Comparison of ENCODE assay signal across 1 cellular context in the genomic region with DNA sequence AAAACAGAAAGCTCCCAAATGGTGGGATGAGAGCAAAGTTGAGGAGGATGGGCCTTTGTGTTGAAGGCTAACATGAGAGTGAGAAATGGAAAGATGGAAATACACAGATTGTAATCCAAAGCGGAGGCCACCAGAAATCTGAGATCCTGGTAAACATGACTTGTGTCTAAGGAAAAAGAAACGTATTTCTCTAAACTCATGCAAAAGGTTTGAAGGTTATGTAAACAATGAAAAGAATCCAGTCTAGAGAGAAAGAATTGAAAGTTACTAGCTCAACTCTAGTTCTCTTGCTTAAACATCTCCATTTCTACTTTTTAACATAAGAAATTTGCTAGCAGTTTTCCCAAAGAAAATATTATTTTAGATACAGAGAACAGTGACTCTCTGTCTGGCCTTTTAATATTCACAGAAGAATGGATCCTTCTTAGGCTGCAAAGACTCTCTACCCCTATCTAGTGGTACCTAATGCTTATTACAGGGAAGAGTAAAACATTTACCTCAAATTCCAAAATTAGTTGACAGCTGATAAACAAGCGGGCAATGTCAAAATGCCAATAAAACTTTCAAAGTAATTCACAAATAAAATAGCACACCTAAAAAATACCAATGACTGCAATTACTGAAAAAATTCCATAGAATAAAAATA.
TF ChIP-seq lines count a peak whose summit lies in the region.

No MANE protein-coding gene starts in this region.

TF ChIP-seq in HepG2, 621 proteins besides CTCF, POLR2A, EP300 and RAD21 (continued from another document and continues in another):
- TF ChIP-seq NR2C2 (CRISPR knock-in tag; IDR thresholded peaks at IDR 0.05; ENCODE audit: borderline replicate concordance) (no peak), TFE3 (CRISPR knock-in tag; IDR thresholded peaks at IDR 0.05) (0 out of 2 replicates have a peak, but pooled peaks have one; percentile 36), CHCHD3 (CRISPR knock-in tag; IDR thresholded peaks at IDR 0.05) (no peak), SALL1 (CRISPR knock-in tag; IDR thresholded peaks at IDR 0.05) (peak; percentile 37; the same call in 1 of the 2 replicates), ATF7 (IDR thresholded peaks at IDR 0.05) (no peak), ATF7 (CRISPR knock-in tag; IDR thresholded peaks at IDR 0.05) (no peak), SMARCE1 (IDR thresholded peaks at IDR 0.05; ENCODE audit: borderline replicate concordance) (no peak), GTF2F1 (IDR thresholded peaks at IDR 0.05; ENCODE audit: low read length) (no peak), DNMT1 (CRISPR knock-in tag; IDR thresholded peaks at IDR 0.05) (no peak), ATRX (CRISPR knock-in tag; IDR thresholded peaks at IDR 0.05; ENCODE audit: borderline replicate concordance) (no peak), SCMH1 (CRISPR knock-in tag; IDR thresholded peaks at IDR 0.05; ENCODE audit: borderline replicate concordance) (no peak), HMGA1 (CRISPR knock-in tag; conservative IDR thresholded peaks at IDR 0.05) (no peak), NFE2 (CRISPR knock-in tag; IDR thresholded peaks at IDR 0.05) (no peak), PRDM10 (CRISPR knock-in tag; IDR thresholded peaks at IDR 0.05; ENCODE audit: low read depth) (no peak), ZNF292 (CRISPR knock-in tag; IDR thresholded peaks at IDR 0.05; ENCODE audit: borderline replicate concordance, low read depth) (no peak), SRSF1 (optimal IDR thresholded peaks at IDR 0.05; ENCODE audit: low read depth, low read length) (no peak), ZNF317 (CRISPR knock-in tag; IDR thresholded peaks at IDR 0.05) (0 out of 2 replicates have a peak, but pooled peaks have one; percentile 56), KDM3A (CRISPR knock-in tag; IDR thresholded peaks at IDR 0.05; ENCODE audit: low read depth) (no peak; the same call in 1 of the 2 replicates), ZFX (CRISPR knock-in tag; IDR thresholded peaks at IDR 0.05; ENCODE audit: low read depth) (no peak), ZMYM4 (CRISPR knock-in tag; IDR thresholded peaks at IDR 0.05) (peak; percentile 72; the same call in 1 of the 2 replicates), RBFOX2 (IDR thresholded peaks at IDR 0.05; ENCODE audit: low read depth, low read length) (no peak), ZNF567 (CRISPR knock-in tag; IDR thresholded peaks at IDR 0.05; ENCODE audit: borderline replicate concordance) (no peak), KLF6 (CRISPR knock-in tag; IDR thresholded peaks at IDR 0.05) (no peak), RNF2 (conservative IDR thresholded peaks at IDR 0.05; ENCODE audit: low read depth) (no peak), ZNF282 (IDR thresholded peaks at IDR 0.05; ENCODE audit: partially characterized antibody) (no peak), FOXP1 (IDR thresholded peaks at IDR 0.05) (no peak), FOXP1 (CRISPR knock-in tag; IDR thresholded peaks at IDR 0.05) (peak; percentile 83), MAF1 (CRISPR knock-in tag; IDR thresholded peaks at IDR 0.05; ENCODE audit: borderline replicate concordance) (no peak), ZNF607 (CRISPR knock-in tag; IDR thresholded peaks at IDR 0.05; ENCODE audit: borderline replicate concordance) (no peak), ARNT (IDR thresholded peaks at IDR 0.05) (no peak), PHF21A (CRISPR knock-in tag; IDR thresholded peaks at IDR 0.05) (no peak), GATAD2A (CRISPR knock-in tag; IDR thresholded peaks at IDR 0.05) (peak; percentile 90), SRSF4 (IDR thresholded peaks at IDR 0.05; ENCODE audit: low read depth, low read length, poor library complexity, severe bottlenecking) (no peak), ZNF563 (CRISPR knock-in tag; IDR thresholded peaks at IDR 0.05) (no peak), ZMAT5 (CRISPR knock-in tag; IDR thresholded peaks at IDR 0.05; ENCODE audit: borderline replicate concordance, low read depth) (no peak), FOXJ3 (CRISPR knock-in tag; IDR thresholded peaks at IDR 0.05; ENCODE audit: borderline replicate concordance) (peak; percentile 72; the same call in 1 of the 2 replicates), AGO2 (optimal IDR thresholded peaks at IDR 0.05; ENCODE audit: low read depth, low read length) (no peak), JUNB (CRISPR knock-in tag; IDR thresholded peaks at IDR 0.05; ENCODE audit: borderline replicate concordance) (no peak), FOXM1 (CRISPR knock-in tag; IDR thresholded peaks at IDR 0.05) (no peak), ZSCAN21 (CRISPR knock-in tag; IDR thresholded peaks at IDR 0.05; ENCODE audit: borderline replicate concordance) (no peak), HOXD1 (CRISPR knock-in tag; IDR thresholded peaks at IDR 0.05) (no peak), ZNF564 (CRISPR knock-in tag; IDR thresholded peaks at IDR 0.05) (no peak), NCOR1 (IDR thresholded peaks at IDR 0.05; ENCODE audit: borderline replicate concordance, low read length) (no peak), POLR2AphosphoS2 (IDR thresholded peaks at IDR 0.05; ENCODE audit: low read depth, low read length) (no peak), SMAD9 (CRISPR knock-in tag; IDR thresholded peaks at IDR 0.05) (no peak), ZFP36 (IDR thresholded peaks at IDR 0.05; ENCODE audit: borderline replicate concordance, low read depth, low read length, partially characterized antibody) (no peak)
- TF ChIP-seq, protein P1, sequence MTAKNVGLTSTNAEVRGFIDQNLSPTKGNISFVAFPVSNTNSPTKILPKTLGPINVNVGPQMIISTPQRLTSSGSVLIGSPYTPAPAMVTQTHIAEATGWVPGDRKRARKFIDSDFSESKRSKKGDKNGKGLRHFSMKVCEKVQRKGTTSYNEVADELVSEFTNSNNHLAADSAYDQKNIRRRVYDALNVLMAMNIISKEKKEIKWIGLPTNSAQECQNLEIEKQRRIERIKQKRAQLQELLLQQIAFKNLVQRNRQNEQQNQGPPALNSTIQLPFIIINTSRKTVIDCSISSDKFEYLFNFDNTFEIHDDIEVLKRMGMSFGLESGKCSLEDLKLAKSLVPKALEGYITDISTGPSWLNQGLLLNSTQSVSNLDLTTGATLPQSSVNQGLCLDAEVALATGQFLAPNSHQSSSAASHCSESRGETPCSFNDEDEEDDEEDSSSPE (CRISPR knock-in tag; IDR thresholded peaks at IDR 0.05): no peak
- TF ChIP-seq, protein P2, sequence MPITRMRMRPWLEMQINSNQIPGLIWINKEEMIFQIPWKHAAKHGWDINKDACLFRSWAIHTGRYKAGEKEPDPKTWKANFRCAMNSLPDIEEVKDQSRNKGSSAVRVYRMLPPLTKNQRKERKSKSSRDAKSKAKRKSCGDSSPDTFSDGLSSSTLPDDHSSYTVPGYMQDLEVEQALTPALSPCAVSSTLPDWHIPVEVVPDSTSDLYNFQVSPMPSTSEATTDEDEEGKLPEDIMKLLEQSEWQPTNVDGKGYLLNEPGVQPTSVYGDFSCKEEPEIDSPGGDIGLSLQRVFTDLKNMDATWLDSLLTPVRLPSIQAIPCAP (CRISPR knock-in tag; IDR thresholded peaks at IDR 0.05; ENCODE audit: low read depth): no peak
- TF ChIP-seq, protein P3, sequence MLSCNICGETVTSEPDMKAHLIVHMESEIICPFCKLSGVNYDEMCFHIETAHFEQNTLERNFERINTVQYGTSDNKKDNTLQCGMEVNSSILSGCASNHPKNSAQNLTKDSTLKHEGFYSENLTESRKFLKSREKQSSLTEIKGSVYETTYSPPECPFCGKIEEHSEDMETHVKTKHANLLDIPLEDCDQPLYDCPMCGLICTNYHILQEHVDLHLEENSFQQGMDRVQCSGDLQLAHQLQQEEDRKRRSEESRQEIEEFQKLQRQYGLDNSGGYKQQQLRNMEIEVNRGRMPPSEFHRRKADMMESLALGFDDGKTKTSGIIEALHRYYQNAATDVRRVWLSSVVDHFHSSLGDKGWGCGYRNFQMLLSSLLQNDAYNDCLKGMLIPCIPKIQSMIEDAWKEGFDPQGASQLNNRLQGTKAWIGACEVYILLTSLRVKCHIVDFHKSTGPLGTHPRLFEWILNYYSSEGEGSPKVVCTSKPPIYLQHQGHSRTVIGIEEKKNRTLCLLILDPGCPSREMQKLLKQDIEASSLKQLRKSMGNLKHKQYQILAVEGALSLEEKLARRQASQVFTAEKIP (CRISPR knock-in tag; IDR thresholded peaks at IDR 0.05; ENCODE audit: borderline replicate concordance): no peak
- TF ChIP-seq, protein P4, sequence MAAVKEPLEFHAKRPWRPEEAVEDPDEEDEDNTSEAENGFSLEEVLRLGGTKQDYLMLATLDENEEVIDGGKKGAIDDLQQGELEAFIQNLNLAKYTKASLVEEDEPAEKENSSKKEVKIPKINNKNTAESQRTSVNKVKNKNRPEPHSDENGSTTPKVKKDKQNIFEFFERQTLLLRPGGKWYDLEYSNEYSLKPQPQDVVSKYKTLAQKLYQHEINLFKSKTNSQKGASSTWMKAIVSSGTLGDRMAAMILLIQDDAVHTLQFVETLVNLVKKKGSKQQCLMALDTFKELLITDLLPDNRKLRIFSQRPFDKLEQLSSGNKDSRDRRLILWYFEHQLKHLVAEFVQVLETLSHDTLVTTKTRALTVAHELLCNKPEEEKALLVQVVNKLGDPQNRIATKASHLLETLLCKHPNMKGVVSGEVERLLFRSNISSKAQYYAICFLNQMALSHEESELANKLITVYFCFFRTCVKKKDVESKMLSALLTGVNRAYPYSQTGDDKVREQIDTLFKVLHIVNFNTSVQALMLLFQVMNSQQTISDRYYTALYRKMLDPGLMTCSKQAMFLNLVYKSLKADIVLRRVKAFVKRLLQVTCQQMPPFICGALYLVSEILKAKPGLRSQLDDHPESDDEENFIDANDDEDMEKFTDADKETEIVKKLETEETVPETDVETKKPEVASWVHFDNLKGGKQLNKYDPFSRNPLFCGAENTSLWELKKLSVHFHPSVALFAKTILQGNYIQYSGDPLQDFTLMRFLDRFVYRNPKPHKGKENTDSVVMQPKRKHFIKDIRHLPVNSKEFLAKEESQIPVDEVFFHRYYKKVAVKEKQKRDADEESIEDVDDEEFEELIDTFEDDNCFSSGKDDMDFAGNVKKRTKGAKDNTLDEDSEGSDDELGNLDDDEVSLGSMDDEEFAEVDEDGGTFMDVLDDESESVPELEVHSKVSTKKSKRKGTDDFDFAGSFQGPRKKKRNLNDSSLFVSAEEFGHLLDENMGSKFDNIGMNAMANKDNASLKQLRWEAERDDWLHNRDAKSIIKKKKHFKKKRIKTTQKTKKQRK (IDR thresholded peaks at IDR 0.05; ENCODE audit: low read length): no peak
- TF ChIP-seq, protein P5, sequence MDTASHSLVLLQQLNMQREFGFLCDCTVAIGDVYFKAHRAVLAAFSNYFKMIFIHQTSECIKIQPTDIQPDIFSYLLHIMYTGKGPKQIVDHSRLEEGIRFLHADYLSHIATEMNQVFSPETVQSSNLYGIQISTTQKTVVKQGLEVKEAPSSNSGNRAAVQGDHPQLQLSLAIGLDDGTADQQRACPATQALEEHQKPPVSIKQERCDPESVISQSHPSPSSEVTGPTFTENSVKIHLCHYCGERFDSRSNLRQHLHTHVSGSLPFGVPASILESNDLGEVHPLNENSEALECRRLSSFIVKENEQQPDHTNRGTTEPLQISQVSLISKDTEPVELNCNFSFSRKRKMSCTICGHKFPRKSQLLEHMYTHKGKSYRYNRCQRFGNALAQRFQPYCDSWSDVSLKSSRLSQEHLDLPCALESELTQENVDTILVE (CRISPR knock-in tag; IDR thresholded peaks at IDR 0.05): peak; percentile 58
- TF ChIP-seq, protein P6, sequence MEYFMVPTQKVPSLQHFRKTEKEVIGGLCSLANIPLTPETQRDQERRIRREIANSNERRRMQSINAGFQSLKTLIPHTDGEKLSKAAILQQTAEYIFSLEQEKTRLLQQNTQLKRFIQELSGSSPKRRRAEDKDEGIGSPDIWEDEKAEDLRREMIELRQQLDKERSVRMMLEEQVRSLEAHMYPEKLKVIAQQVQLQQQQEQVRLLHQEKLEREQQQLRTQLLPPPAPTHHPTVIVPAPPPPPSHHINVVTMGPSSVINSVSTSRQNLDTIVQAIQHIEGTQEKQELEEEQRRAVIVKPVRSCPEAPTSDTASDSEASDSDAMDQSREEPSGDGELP (IDR thresholded peaks at IDR 0.05; ENCODE audit: borderline replicate concordance, low read depth): no peak
- TF ChIP-seq, protein P7, sequence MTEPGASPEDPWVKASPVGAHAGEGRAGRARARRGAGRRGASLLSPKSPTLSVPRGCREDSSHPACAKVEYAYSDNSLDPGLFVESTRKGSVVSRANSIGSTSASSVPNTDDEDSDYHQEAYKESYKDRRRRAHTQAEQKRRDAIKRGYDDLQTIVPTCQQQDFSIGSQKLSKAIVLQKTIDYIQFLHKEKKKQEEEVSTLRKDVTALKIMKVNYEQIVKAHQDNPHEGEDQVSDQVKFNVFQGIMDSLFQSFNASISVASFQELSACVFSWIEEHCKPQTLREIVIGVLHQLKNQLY (CRISPR knock-in tag; IDR thresholded peaks at IDR 0.05): no peak
